In the genomic region with DNA sequence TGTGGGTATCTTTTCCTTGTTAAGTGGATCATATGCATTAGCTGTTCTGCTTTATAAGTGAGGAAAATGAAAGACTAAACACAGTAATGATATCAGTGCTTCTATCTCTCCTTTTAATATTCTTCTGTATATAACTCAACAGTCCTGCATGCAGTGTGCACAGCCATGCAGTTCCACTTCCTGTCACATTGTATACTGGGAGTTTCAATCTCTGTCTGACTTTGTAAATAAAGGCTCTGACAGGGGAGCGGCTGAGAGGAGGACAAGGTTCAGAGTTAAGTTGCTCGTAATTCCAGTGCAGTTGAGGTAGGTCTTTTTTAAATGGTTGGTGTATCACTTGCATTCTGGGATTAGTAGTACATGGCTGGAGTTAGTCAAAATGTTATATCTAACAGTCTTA, we compare ENCODE assay signal across 16 cellular contexts.
DNase-seq lines count a peak whose midpoint lies in the region; ATAC-seq and TF ChIP-seq lines count a peak whose summit lies in the region.
"Had no signal": no experiment of that assay in that cellular context is flagged by ENCODE, and none has a peak within 500 bp of the region (broad histone marks: within the 10 kb centered on the region; RNA-seq: fewer than 3 reads in every experiment).

No MANE protein-coding gene starts in this region.

- no peak overlapping the region for H3K27ac Mint-ChIP-seq in activated CD4-positive, alpha-beta T cell treated with anti-CD3 and anti-CD28 coated beads for 36 hours
- H3K27ac Mint-ChIP-seq: CD8-positive, alpha-beta T cell; immature natural killer cell had no signal

- POLR2A ChIA-PET in activated CD4-positive, alpha-beta T cell treated with anti-CD3 and anti-CD28 coated beads for 36 hours (lab: Charles Lee): interaction anchor here (0.7 kb wide), 1 partner anchor 44 kb away, joined by 5 read pairs; no protein-coding TSS in a partner anchor

- intact Hi-C loops in activated CD4-positive, alpha-beta T cell treated with anti-CD3 and anti-CD28 coated beads for 36 hours (cut with DNase I, micrococcal nuclease): no loop called here

- ATAC-seq in GM19043 (IDR thresholded peaks at IDR 0.05; ENCODE audit: low read depth, unreplicated experiment) (peak; percentile 73), HG02852 (IDR thresholded peaks at IDR 0.05; ENCODE audit: unreplicated experiment) (peak; percentile 70)
- ATAC-seq in activated CD4-positive, alpha-beta T cell treated with anti-CD3 and anti-CD28 coated beads for 36 hours: no peak
- ATAC-seq: CD8-positive, alpha-beta T cell had no signal

- no peaks in the 10 kb centered on the region for H3K36me3 Mint-ChIP-seq in activated CD4-positive, alpha-beta T cell treated with anti-CD3 and anti-CD28 coated beads for 36 hours (ENCODE audit: low read depth)
- H3K36me3 Mint-ChIP-seq: CD8-positive, alpha-beta T cell; immature natural killer cell had no signal

- H3K4me1 Mint-ChIP-seq in activated CD4-positive, alpha-beta T cell treated with anti-CD3 and anti-CD28 coated beads for 36 hours: no peaks in the 10 kb centered on the region
- H3K4me1 Mint-ChIP-seq: immature natural killer cell had no signal

- no peak overlapping the region for H3K4me3 Mint-ChIP-seq in activated CD4-positive, alpha-beta T cell treated with anti-CD3 and anti-CD28 coated beads for 36 hours
- H3K4me3 Mint-ChIP-seq: CD8-positive, alpha-beta T cell; immature natural killer cell had no signal

- CTCF ChIA-PET in activated CD4-positive, alpha-beta T cell treated with anti-CD3 and anti-CD28 coated beads for 36 hours (lab: Charles Lee): interaction anchor here (0.6 to 1.3 kb wide), 2 partner anchors 8 to 441 kb away, joined by 3 to 4 read pairs; no protein-coding TSS in a partner anchor

- H3K4me3 ChIP-seq in GM12865 (ENCODE audit: low read depth, low read length): no peak overlapping the region
- H3K4me3 ChIP-seq: smooth muscle cell had no signal

- no peak overlapping the region for H3K27ac ChIP-seq in substantia nigra (ENCODE audit: low read depth, low read length, poor library complexity, severe bottlenecking)

- no peak for TF ChIP-seq CTCF in GM12865 (IDR thresholded peaks at IDR 0.05; ENCODE audit: insufficient read depth, low read depth, low read length, missing control alignments)

- H3K27me3 Mint-ChIP-seq in activated CD4-positive, alpha-beta T cell treated with anti-CD3 and anti-CD28 coated beads for 36 hours: peaks cover 2% of the 10 kb centered on the region

- H3K9me3 Mint-ChIP-seq in activated CD4-positive, alpha-beta T cell treated with anti-CD3 and anti-CD28 coated beads for 36 hours (ENCODE audit: low read depth): no peaks in the 10 kb centered on the region
- H3K9me3 Mint-ChIP-seq: CD8-positive, alpha-beta T cell had no signal

- peak; percentile 39 for DNase-seq in GM12865 (ENCODE audit: low read depth)
- peak; percentile 6 for DNase-seq in HuH-7.5 (ENCODE audit: low spot score)
- DNase-seq in activated CD4-positive, alpha-beta T cell treated with anti-CD3 and anti-CD28 coated beads for 4 hours: no peak
- no peak for DNase-seq in CD1c-positive myeloid dendritic cell (ENCODE audit: extremely low spot score)
- DNase-seq in activated CD4-positive, alpha-beta T cell treated with anti-CD3 and anti-CD28 coated beads for 36 hours: no peak
- DNase-seq in substantia nigra (lab: John Stamatoyannopoulos, UW): no peak
- DNase-seq: activated CD4-positive, alpha-beta T cell treated with anti-CD3 and anti-CD28 coated beads, Interleukin-2, amount 50 U/mL, for 48 hours; amniotic stem cell; CD8-positive, alpha-beta T cell; immature natural killer cell; NCI-H1092 treated with DMSO at 0.1 percent for 48 hours; nucleus accumbens; stimulated activated naive CD4-positive, alpha-beta T cell treated with Interleukin-2 at 50 U/mL for 16 hours had no signal

Comparison
In these comparisons a context has a peak if more than half of its experiments do, and no peak if none do; other contexts are left out.
1. DNase-seq: peak in GM12865 (single experiment) and HuH-7.5 (single experiment); none in activated CD4-positive, alpha-beta T cell treated with anti-CD3 and anti-CD28 coated beads for 4 hours (0 of 2), CD1c-positive myeloid dendritic cell (single experiment), activated CD4-positive, alpha-beta T cell treated with anti-CD3 and anti-CD28 coated beads for 36 hours (single experiment) and substantia nigra (0 of 49).